Comparison of ENCODE assay signal across 17 cellular contexts in genomic region chr11:26191193-26191592, GRCh38.
DNase-seq lines count a peak whose midpoint lies in the region; ATAC-seq and TF ChIP-seq lines count a peak whose summit lies in the region.
"Had no signal": no experiment of that assay in that cellular context is flagged by ENCODE, and none has a peak within 500 bp of the region (broad histone marks: within the 10 kb centered on the region; RNA-seq: fewer than 3 reads in every experiment).

No MANE protein-coding gene starts in this region.

- H3K9me3 Mint-ChIP-seq in WTC11 (no peaks in the 10 kb centered on the region), endodermal cell (no peaks in the 10 kb centered on the region)
- H3K9me3 Mint-ChIP-seq: HFFc6 had no signal

- H3K27ac Mint-ChIP-seq in WTC11 = 0 out of 2 replicates have a peak overlapping the region, but pooled peaks have one; percentile 30
- H3K27ac Mint-ChIP-seq in endodermal cell = no peak overlapping the region
- H3K27ac Mint-ChIP-seq: CD4-positive, CD25-positive, alpha-beta regulatory T cell; HFFc6 had no signal

- no peaks in the 10 kb centered on the region for H3K27me3 ChIP-seq in endodermal cell (ENCODE audit: control insufficient read depth, insufficient read depth, low read length, poor library complexity, severe bottlenecking)
- H3K27me3 ChIP-seq: SJSA1 had no signal

- H3K36me3 Mint-ChIP-seq in WTC11 = no peaks in the 10 kb centered on the region
- no peaks in the 10 kb centered on the region for H3K36me3 Mint-ChIP-seq in endodermal cell (ENCODE audit: low read depth)
- H3K36me3 Mint-ChIP-seq: CD4-positive, CD25-positive, alpha-beta regulatory T cell had no signal

- ATAC-seq in GM18511 (IDR thresholded peaks at IDR 0.05; ENCODE audit: unreplicated experiment) = peak; percentile 59
- peak; percentile 81 for ATAC-seq in GM21576 (IDR thresholded peaks at IDR 0.05; ENCODE audit: unreplicated experiment)
- ATAC-seq in WTC11 = no peak

- no peaks in the 10 kb centered on the region for H3K9me3 ChIP-seq in endodermal cell (ENCODE audit: control insufficient read depth, low read length)
- H3K9me3 ChIP-seq: Caco-2, SJSA1 had no signal

- H3K4me3 ChIP-seq in endodermal cell (ENCODE audit: low read length) = no peak overlapping the region
- H3K4me3 ChIP-seq: SJSA1 had no signal

- no peaks in the 10 kb centered on the region for H3K4me1 ChIP-seq in endodermal cell (ENCODE audit: control insufficient read depth, insufficient read depth, low read length)
- H3K4me1 ChIP-seq: SJSA1 had no signal

- CTCF ChIA-PET in WTC11 (lab: Charles Lee) = no interaction called here

- H3K36me3 ChIP-seq in endodermal cell (ENCODE audit: control insufficient read depth, insufficient read depth, low read length) = no peaks in the 10 kb centered on the region
- H3K36me3 ChIP-seq: SJSA1 had no signal

- no peak overlapping the region for H3K4me3 Mint-ChIP-seq in WTC11
- H3K4me3 Mint-ChIP-seq in endodermal cell = no peak overlapping the region
- H3K4me3 Mint-ChIP-seq: CD4-positive, CD25-positive, alpha-beta regulatory T cell; HFFc6 had no signal

- H3K27me3 Mint-ChIP-seq in WTC11 (ENCODE audit: low read depth) = no peaks in the 10 kb centered on the region
- H3K27me3 Mint-ChIP-seq in endodermal cell (ENCODE audit: insufficient read depth) = no peaks in the 10 kb centered on the region
- H3K27me3 Mint-ChIP-seq: CD4-positive, CD25-positive, alpha-beta regulatory T cell had no signal

- POLR2A ChIA-PET in WTC11 (lab: Charles Lee) = no interaction called here

- TF ChIP-seq CTCF in WTC11 (IDR thresholded peaks at IDR 0.05) (no peak), endodermal cell (conservative IDR thresholded peaks at IDR 0.05) (no peak)

- H3K4me1 Mint-ChIP-seq in WTC11 (peaks cover 2% of the 10 kb centered on the region; the same call in 1 of the 2 replicates), endodermal cell (no peaks in the 10 kb centered on the region)
- H3K4me1 Mint-ChIP-seq: CD4-positive, CD25-positive, alpha-beta regulatory T cell had no signal

- WGBS in endodermal cell (ENCODE audit: insufficient coverage in 1 of 2, insufficient read length in 1 of 2), 2 experiments = 88 to 100% methylated on average over 1 to 4 of the region's 6 CpGs

- no peak overlapping the region for H3K9ac ChIP-seq in endodermal cell (ENCODE audit: extremely low read depth, low read length, poor library complexity, severe bottlenecking)

- DNase-seq in WTC11 (ENCODE audit: low spot score) (no peak), NCI-H1436 (lab: John Stamatoyannopoulos, UW) (no peak), endodermal cell (no peak), SW480 (ENCODE audit: low spot score) (no peak)
- no peak for DNase-seq in activated CD4-positive, alpha-beta T cell treated with anti-CD3 and anti-CD28 coated beads for 4 hours
- DNase-seq: Caco-2; CD4-positive, CD25-positive, alpha-beta regulatory T cell; DMS153; HFFc6; NCI-H1105 treated with DMSO at 0.1 percent for 48 hours; NCI-H187; NCI-H526 treated with DMSO at 0.1 percent for 48 hours; OCI-M1 had no signal

- no peak overlapping the region for H3K27ac ChIP-seq in endodermal cell (ENCODE audit: low read depth, low read length)
- H3K27ac ChIP-seq: HL-60, SJSA1 had no signal

TF ChIP-seq in WTC11, 78 proteins besides CTCF, POLR2A, EP300 and RAD21 (continues in another document):
- no peak for TF ChIP-seq JAZF1 (CRISPR knock-in tag; IDR thresholded peaks at IDR 0.05)
- no peak for TF ChIP-seq NFE2L1 (CRISPR knock-in tag; IDR thresholded peaks at IDR 0.05)
- TF ChIP-seq, protein P1, sequence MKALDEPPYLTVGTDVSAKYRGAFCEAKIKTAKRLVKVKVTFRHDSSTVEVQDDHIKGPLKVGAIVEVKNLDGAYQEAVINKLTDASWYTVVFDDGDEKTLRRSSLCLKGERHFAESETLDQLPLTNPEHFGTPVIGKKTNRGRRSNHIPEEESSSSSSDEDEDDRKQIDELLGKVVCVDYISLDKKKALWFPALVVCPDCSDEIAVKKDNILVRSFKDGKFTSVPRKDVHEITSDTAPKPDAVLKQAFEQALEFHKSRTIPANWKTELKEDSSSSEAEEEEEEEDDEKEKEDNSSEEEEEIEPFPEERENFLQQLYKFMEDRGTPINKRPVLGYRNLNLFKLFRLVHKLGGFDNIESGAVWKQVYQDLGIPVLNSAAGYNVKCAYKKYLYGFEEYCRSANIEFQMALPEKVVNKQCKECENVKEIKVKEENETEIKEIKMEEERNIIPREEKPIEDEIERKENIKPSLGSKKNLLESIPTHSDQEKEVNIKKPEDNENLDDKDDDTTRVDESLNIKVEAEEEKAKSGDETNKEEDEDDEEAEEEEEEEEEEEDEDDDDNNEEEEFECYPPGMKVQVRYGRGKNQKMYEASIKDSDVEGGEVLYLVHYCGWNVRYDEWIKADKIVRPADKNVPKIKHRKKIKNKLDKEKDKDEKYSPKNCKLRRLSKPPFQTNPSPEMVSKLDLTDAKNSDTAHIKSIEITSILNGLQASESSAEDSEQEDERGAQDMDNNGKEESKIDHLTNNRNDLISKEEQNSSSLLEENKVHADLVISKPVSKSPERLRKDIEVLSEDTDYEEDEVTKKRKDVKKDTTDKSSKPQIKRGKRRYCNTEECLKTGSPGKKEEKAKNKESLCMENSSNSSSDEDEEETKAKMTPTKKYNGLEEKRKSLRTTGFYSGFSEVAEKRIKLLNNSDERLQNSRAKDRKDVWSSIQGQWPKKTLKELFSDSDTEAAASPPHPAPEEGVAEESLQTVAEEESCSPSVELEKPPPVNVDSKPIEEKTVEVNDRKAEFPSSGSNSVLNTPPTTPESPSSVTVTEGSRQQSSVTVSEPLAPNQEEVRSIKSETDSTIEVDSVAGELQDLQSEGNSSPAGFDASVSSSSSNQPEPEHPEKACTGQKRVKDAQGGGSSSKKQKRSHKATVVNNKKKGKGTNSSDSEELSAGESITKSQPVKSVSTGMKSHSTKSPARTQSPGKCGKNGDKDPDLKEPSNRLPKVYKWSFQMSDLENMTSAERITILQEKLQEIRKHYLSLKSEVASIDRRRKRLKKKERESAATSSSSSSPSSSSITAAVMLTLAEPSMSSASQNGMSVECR (CRISPR knock-in tag; IDR thresholded peaks at IDR 0.05; ENCODE audit: borderline replicate concordance) = no peak
- no peak for TF ChIP-seq NFYB (CRISPR knock-in tag; conservative IDR thresholded peaks at IDR 0.05; ENCODE audit: low read depth)
- TF ChIP-seq, protein P2, sequence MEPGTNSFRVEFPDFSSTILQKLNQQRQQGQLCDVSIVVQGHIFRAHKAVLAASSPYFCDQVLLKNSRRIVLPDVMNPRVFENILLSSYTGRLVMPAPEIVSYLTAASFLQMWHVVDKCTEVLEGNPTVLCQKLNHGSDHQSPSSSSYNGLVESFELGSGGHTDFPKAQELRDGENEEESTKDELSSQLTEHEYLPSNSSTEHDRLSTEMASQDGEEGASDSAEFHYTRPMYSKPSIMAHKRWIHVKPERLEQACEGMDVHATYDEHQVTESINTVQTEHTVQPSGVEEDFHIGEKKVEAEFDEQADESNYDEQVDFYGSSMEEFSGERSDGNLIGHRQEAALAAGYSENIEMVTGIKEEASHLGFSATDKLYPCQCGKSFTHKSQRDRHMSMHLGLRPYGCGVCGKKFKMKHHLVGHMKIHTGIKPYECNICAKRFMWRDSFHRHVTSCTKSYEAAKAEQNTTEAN (CRISPR knock-in tag; IDR thresholded peaks at IDR 0.05) = no peak
- TF ChIP-seq, protein P3, sequence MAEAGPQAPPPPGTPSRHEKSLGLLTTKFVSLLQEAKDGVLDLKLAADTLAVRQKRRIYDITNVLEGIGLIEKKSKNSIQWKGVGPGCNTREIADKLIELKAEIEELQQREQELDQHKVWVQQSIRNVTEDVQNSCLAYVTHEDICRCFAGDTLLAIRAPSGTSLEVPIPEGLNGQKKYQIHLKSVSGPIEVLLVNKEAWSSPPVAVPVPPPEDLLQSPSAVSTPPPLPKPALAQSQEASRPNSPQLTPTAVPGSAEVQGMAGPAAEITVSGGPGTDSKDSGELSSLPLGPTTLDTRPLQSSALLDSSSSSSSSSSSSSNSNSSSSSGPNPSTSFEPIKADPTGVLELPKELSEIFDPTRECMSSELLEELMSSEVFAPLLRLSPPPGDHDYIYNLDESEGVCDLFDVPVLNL (CRISPR knock-in tag; IDR thresholded peaks at IDR 0.05; ENCODE audit: borderline replicate concordance, low read depth) = no peak
- TF ChIP-seq ERG (CRISPR knock-in tag; IDR thresholded peaks at IDR 0.05) = no peak
- no peak for TF ChIP-seq NR3C1 (CRISPR knock-in tag; conservative IDR thresholded peaks at IDR 0.05; ENCODE audit: low read depth)
- TF ChIP-seq JUN (CRISPR knock-in tag; IDR thresholded peaks at IDR 0.05) = no peak
- no peak for TF ChIP-seq CDX4 (CRISPR knock-in tag; IDR thresholded peaks at IDR 0.05; ENCODE audit: borderline replicate concordance)
- TF ChIP-seq ZNF263 (CRISPR knock-in tag; IDR thresholded peaks at IDR 0.05; ENCODE audit: low read depth) = no peak
- TF ChIP-seq E2F5 (CRISPR knock-in tag; IDR thresholded peaks at IDR 0.05) = no peak
- no peak for TF ChIP-seq TEAD4 (CRISPR knock-in tag; IDR thresholded peaks at IDR 0.05)
